Comparison of ENCODE assay signal across 11 cellular contexts in genomic region chr7:106313456-106313891, GRCh38. TPM values are rescaled to one million over a fixed set of nuclear protein-coding genes. Genes with fewer than 3 reads are reported as not detected.
DNase-seq lines count a peak whose midpoint lies in the region; ATAC-seq, FAIRE-seq and TF ChIP-seq lines count a peak whose summit lies in the region.
"Had no signal": no experiment of that assay in that cellular context is flagged by ENCODE, and none has a peak within 500 bp of the region (broad histone marks: within the 10 kb centered on the region; RNA-seq: fewer than 3 reads in every experiment).

No MANE protein-coding gene starts in this region.

- H4K20me1 ChIP-seq in SK-N-SH (ENCODE audit: insufficient read depth) = no peaks in the 10 kb centered on the region

- no peaks in the 10 kb centered on the region for H3K9me2 ChIP-seq in SK-N-SH

- no peak for FAIRE-seq in H54 (lab: Jason Lieb, UNC)

- TF ChIP-seq POLR2A in H54 (IDR thresholded peaks at IDR 0.05; ENCODE audit: low read depth, low read length) = no peak
- no peak for TF ChIP-seq POLR2A in testis (IDR thresholded peaks at IDR 0.05)

- peak; percentile 19 for DNase-seq in H54 (ENCODE audit: insufficient read length, low spot score)
- no peak for DNase-seq in SK-N-SH
- DNase-seq in fibroblast of peridontal ligament (ENCODE audit: extremely low read depth) = peak; percentile 54
- DNase-seq in Ammon's horn (ENCODE audit: low spot score) = no peak
- no peak for DNase-seq in testis
- no peak for DNase-seq in mucosa of gallbladder (ENCODE audit: low spot score)
- DNase-seq in GM10248 (ENCODE audit: extremely low spot score) = no peak
- DNase-seq: NCI-H524, psoas muscle had no signal

- POLR2A ChIA-PET in SK-N-SH (lab: Yijun Ruan, JAX) = no interaction called here
- POLR2A ChIA-PET in GM10248 (lab: Yijun Ruan, JAX) = no interaction called here

- peak overlapping the region; percentile 45 for H2AFZ ChIP-seq in SK-N-SH (ENCODE audit: low read depth)

- H3K4me1 ChIP-seq in SK-N-SH (ENCODE audit: control insufficient read depth in 1 of 2, insufficient read depth in 2 of 2, low read depth in 1 of 2, low read length in 1 of 2) = peaks cover 0 to 10% of the 10 kb centered on the region in 2 experiments; a peak in 1 of 4 replicates
- no peaks in the 10 kb centered on the region for H3K4me1 ChIP-seq in testis
- H3K4me1 ChIP-seq: ascending aorta, psoas muscle had no signal

- TF ChIP-seq EP300 in SK-N-SH (IDR thresholded peaks at IDR 0.05; ENCODE audit: borderline replicate concordance in 1 of 2, low read depth in 1 of 2, low read length in 1 of 2) = peak in 1 of 2 experiments; percentile 55; a peak in 1 of 4 replicates

- no peaks in the 10 kb centered on the region for H3K27me3 ChIP-seq in SK-N-SH (ENCODE audit: insufficient read depth)
- H3K27me3 ChIP-seq in testis = no peaks in the 10 kb centered on the region
- H3K27me3 ChIP-seq: ascending aorta had no signal

- no peak for ATAC-seq in stimulated activated memory B cell treated with anti-CD40 and anti-IgM and Interleukin-4, amounts not matched to agents 10 μg/mL and 1 μg/mL and 100 μg/mL, for 72 hours
- ATAC-seq: psoas muscle had no signal

- H3K4me3 ChIP-seq in SK-N-SH (ENCODE audit: low read depth in 2 of 2, low read length in 1 of 2) (0 out of 4 replicates have a peak overlapping the region, but pooled peaks of 1 of the 2 experiments have one; percentile 3), testis (no peak overlapping the region)
- H3K4me3 ChIP-seq: ascending aorta, psoas muscle had no signal

- H3K9me3 Mint-ChIP-seq in stimulated activated memory B cell treated with anti-CD40 and anti-IgM and Interleukin-4, amounts not matched to agents 10 μg/mL and 1 μg/mL and 100 μg/mL, for 72 hours = no peaks in the 10 kb centered on the region

- no peak overlapping the region for H3K4me3 Mint-ChIP-seq in stimulated activated memory B cell treated with anti-CD40 and anti-IgM and Interleukin-4, amounts not matched to agents 10 μg/mL and 1 μg/mL and 100 μg/mL, for 72 hours

- peak overlapping the region; percentile 10; the same call in 1 of the 2 replicates for H3K4me2 ChIP-seq in SK-N-SH

- CTCF ChIA-PET in SK-N-SH (lab: Yijun Ruan, JAX) = no interaction called here
- CTCF ChIA-PET in GM10248 (lab: Yijun Ruan, JAX) = no interaction called here

- H3K9ac ChIP-seq in SK-N-SH = peak overlapping the region; percentile 6; the same call in 1 of the 2 replicates

- H3K27me3 Mint-ChIP-seq in stimulated activated memory B cell treated with anti-CD40 and anti-IgM and Interleukin-4, amounts not matched to agents 10 μg/mL and 1 μg/mL and 100 μg/mL, for 72 hours = no peaks in the 10 kb centered on the region

- WGBS in SK-N-SH (ENCODE audit: low lambda C conversion rate) = 36% methylated on average over 2 of the region's 2 CpGs
- WGBS in testis, 2 donors = 54 to 57% methylated on average over 2 of the region's 2 CpGs

- intact Hi-C loops in testis (cut with DNase I; ENCODE audit: low total_unique reads) = no loop called here

- no peaks in the 10 kb centered on the region for H3K9me3 ChIP-seq in SK-N-SH
- H3K9me3 ChIP-seq in testis = no peaks in the 10 kb centered on the region
- H3K9me3 ChIP-seq: ascending aorta, psoas muscle had no signal

- no peaks in the 10 kb centered on the region for H3K36me3 Mint-ChIP-seq in stimulated activated memory B cell treated with anti-CD40 and anti-IgM and Interleukin-4, amounts not matched to agents 10 μg/mL and 1 μg/mL and 100 μg/mL, for 72 hours

- H3K27ac Mint-ChIP-seq in stimulated activated memory B cell treated with anti-CD40 and anti-IgM and Interleukin-4, amounts not matched to agents 10 μg/mL and 1 μg/mL and 100 μg/mL, for 72 hours = peak overlapping the region; percentile 39

- peaks cover 13% of the 10 kb centered on the region for H3F3A ChIP-seq in SK-N-SH (replicated peaks; ENCODE audit: insufficient read depth)

- TF ChIP-seq RAD21 in SK-N-SH (IDR thresholded peaks at IDR 0.05; ENCODE audit: low read length) = no peak

- H3K36me3 ChIP-seq in SK-N-SH (replicated peaks in 1 of 2; ENCODE audit: control insufficient read depth in 1 of 2, insufficient read depth in 2 of 2, low read length in 1 of 2) (no peaks in the 10 kb centered on the region), testis (ENCODE audit: low read depth, missing control alignments) (no peaks in the 10 kb centered on the region)
- H3K36me3 ChIP-seq: ascending aorta had no signal

- TF ChIP-seq CTCF in SK-N-SH (IDR thresholded peaks at IDR 0.05) = no peak
- TF ChIP-seq CTCF in testis (IDR thresholded peaks at IDR 0.05) = no peak
- TF ChIP-seq CTCF in GM10248 (IDR thresholded peaks at IDR 0.05; ENCODE audit: control extremely low read depth, extremely low read depth, low read depth, missing control alignments) = no peak

- H3K79me2 ChIP-seq in SK-N-SH (ENCODE audit: insufficient read depth) = no peaks in the 10 kb centered on the region

- H3K4me1 Mint-ChIP-seq in stimulated activated memory B cell treated with anti-CD40 and anti-IgM and Interleukin-4, amounts not matched to agents 10 μg/mL and 1 μg/mL and 100 μg/mL, for 72 hours = peaks cover 10% of the 10 kb centered on the region

- H3K27ac ChIP-seq in SK-N-SH (ENCODE audit: low read depth in 2 of 2, low read length in 1 of 2) (peak overlapping the region in 1 of 2 experiments; percentile 59; a peak in 2 of 4 replicates), testis (no peak overlapping the region)
- H3K27ac ChIP-seq: ascending aorta, psoas muscle had no signal

TF ChIP-seq in SK-N-SH, 30 proteins besides CTCF, POLR2A, EP300 and RAD21 (continues in another document):
- TF ChIP-seq NRF1 (IDR thresholded peaks at IDR 0.05; ENCODE audit: low read depth, low read length) (no peak), TEAD4 (IDR thresholded peaks at IDR 0.05; ENCODE audit: borderline replicate concordance, insufficient read depth) (0 out of 2 replicates have a peak, but pooled peaks have one; percentile 38), FOSL2 (IDR thresholded peaks at IDR 0.05; ENCODE audit: borderline replicate concordance, low read depth) (peak; percentile 19; the same call in 1 of the 2 replicates), IRF3 (IDR thresholded peaks at IDR 0.05; ENCODE audit: low read depth, low read length) (no peak), GABPA (IDR thresholded peaks at IDR 0.05; ENCODE audit: low read depth) (no peak; the same call in 1 of the 2 replicates), FOXJ3 (CRISPR knock-in tag; IDR thresholded peaks at IDR 0.05) (no peak), TCF12 (IDR thresholded peaks at IDR 0.05) (peak; percentile 59), RFX5 (IDR thresholded peaks at IDR 0.05; ENCODE audit: low read length) (no peak), JUND (IDR thresholded peaks at IDR 0.05) (peak; percentile 44; the same call in 1 of the 2 replicates)
- TF ChIP-seq, protein P1, sequence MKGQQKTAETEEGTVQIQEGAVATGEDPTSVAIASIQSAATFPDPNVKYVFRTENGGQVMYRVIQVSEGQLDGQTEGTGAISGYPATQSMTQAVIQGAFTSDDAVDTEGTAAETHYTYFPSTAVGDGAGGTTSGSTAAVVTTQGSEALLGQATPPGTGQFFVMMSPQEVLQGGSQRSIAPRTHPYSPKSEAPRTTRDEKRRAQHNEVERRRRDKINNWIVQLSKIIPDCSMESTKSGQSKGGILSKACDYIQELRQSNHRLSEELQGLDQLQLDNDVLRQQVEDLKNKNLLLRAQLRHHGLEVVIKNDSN (IDR thresholded peaks at IDR 0.05; ENCODE audit: borderline replicate concordance, low read depth) = no peak
- TF ChIP-seq, protein P2, sequence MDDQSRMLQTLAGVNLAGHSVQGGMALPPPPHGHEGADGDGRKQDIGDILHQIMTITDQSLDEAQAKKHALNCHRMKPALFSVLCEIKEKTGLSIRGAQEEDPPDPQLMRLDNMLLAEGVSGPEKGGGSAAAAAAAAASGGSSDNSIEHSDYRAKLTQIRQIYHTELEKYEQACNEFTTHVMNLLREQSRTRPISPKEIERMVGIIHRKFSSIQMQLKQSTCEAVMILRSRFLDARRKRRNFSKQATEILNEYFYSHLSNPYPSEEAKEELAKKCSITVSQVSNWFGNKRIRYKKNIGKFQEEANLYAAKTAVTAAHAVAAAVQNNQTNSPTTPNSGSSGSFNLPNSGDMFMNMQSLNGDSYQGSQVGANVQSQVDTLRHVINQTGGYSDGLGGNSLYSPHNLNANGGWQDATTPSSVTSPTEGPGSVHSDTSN (IDR thresholded peaks at IDR 0.05) = peak; percentile 23; the same call in 1 of the 2 replicates
- TF ChIP-seq, protein P3, sequence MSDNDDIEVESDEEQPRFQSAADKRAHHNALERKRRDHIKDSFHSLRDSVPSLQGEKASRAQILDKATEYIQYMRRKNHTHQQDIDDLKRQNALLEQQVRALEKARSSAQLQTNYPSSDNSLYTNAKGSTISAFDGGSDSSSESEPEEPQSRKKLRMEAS (IDR thresholded peaks at IDR 0.05; ENCODE audit: low read depth) = peak; percentile 67; the same call in 1 of the 2 replicates
- TF ChIP-seq, protein P4, sequence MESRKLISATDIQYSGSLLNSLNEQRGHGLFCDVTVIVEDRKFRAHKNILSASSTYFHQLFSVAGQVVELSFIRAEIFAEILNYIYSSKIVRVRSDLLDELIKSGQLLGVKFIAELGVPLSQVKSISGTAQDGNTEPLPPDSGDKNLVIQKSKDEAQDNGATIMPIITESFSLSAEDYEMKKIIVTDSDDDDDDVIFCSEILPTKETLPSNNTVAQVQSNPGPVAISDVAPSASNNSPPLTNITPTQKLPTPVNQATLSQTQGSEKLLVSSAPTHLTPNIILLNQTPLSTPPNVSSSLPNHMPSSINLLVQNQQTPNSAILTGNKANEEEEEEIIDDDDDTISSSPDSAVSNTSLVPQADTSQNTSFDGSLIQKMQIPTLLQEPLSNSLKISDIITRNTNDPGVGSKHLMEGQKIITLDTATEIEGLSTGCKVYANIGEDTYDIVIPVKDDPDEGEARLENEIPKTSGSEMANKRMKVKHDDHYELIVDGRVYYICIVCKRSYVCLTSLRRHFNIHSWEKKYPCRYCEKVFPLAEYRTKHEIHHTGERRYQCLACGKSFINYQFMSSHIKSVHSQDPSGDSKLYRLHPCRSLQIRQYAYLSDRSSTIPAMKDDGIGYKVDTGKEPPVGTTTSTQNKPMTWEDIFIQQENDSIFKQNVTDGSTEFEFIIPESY (IDR thresholded peaks at IDR 0.05; ENCODE audit: borderline replicate concordance, low read depth) = no peak

RNA-seq across cellular contexts. Expression of gene NAMPT, which starts 28.7 kb away (rescaled TPM):
- polyA plus RNA-seq in SK-N-SH (2012; rRNA removed) (20.1 and 25.5 TPM in 2 replicates), testis (ENCODE audit: insufficient read depth, low read depth, low replicate concordance) (28.6 TPM)
- polyA plus RNA-seq in SK-N-SH (2012; cell fraction: cytosol; rRNA removed) = 33.9 and 38.2 TPM in 2 replicates
- polyA plus RNA-seq in SK-N-SH (2012; cell fraction: nucleus; rRNA removed) = 12.6 and 34.2 TPM in 2 replicates
- total RNA-seq in testis (10 to 100 TPM; 45.0 to 60.4 TPM), mucosa of gallbladder (52.7 TPM)

Comparison
In these comparisons a context has a peak if more than half of its experiments do, and no peak if none do; other contexts are left out.
1. DNase-seq: peak in H54 (single experiment) and fibroblast of peridontal ligament (single experiment); none in SK-N-SH (single experiment), Ammon's horn (single experiment), testis (single experiment), mucosa of gallbladder (single experiment) and GM10248 (single experiment).